Comparison of ENCODE assay signal across 14 cellular contexts in the genomic region with DNA sequence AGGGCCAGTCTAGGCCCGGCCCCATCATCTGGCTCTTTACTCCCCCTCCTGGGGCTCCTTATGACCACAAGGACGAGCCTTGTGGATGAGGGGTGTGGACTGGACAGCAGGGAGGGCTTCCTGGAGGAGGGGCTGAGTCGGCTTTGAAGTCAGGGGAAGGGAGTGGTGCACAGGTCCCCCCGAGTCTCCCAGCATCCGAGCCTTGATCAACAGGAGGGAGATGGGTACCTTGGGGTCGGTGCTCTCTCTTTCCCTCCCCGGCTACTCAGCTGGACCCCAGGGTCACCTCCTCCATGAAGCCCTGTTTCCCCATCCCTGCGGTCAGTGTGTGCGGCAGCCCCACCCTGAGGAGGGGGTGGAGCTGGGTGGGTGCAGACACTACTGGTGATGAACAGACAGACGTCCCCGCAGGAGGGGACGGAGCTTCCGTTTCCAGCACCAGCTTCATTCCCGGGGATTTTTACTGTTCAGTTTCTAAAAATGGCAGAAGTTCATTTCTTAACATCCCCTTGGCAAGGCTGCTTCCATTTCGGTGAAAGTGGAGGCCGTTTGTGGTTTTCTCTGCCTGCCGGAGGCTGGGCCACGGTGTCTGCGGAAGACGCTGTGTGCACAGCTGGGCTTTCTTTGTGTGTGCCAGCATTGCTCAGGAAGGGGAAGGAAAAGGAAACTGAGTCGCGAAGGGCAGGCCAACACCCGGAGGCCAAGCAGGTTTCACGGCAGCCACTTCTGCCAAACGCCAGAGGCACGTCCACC. TPM values are rescaled to one million over a fixed set of nuclear protein-coding genes. Genes with fewer than 3 reads are reported as not detected.
DNase-seq lines count a peak whose midpoint lies in the region; ATAC-seq and TF ChIP-seq lines count a peak whose summit lies in the region.
"Had no signal": no experiment of that assay in that cellular context is flagged by ENCODE, and none has a peak within 500 bp of the region (broad histone marks: within the 10 kb centered on the region; RNA-seq: fewer than 3 reads in every experiment).

No MANE protein-coding gene starts in this region.

- no peaks in the 10 kb centered on the region for H3K36me3 ChIP-seq in RWPE2 (ENCODE audit: low read depth)
- no peaks in the 10 kb centered on the region for H3K36me3 ChIP-seq in heart left ventricle
- H3K36me3 ChIP-seq in upper lobe of left lung, result no peaks in the 10 kb centered on the region
- H3K36me3 ChIP-seq in neural progenitor cell, result no peaks in the 10 kb centered on the region
- H3K36me3 ChIP-seq: prostate gland had no signal

- no peak overlapping the region for H3K4me3 Mint-ChIP-seq in activated naive CD4-positive, alpha-beta T cell treated with anti-CD3 and anti-CD28 coated beads, Interleukin-2, amount 10 ng/mL, durations not matched to agents 7 days and 5 days
- no peak overlapping the region for H3K4me3 Mint-ChIP-seq in neural progenitor cell
- H3K4me3 Mint-ChIP-seq: activated B cell treated with CpG ODN at 0.5 μM for 24 hours had no signal

- H3K79me2 ChIP-seq in neural progenitor cell (ENCODE audit: low read depth), result no peaks in the 10 kb centered on the region

- H3K4me1 ChIP-seq in RWPE2 (ENCODE audit: insufficient read depth, poor library complexity, severe bottlenecking) (no peaks in the 10 kb centered on the region), heart left ventricle (peaks cover 0 to 16% (median 0%) of the 10 kb centered on the region in 12 donors), upper lobe of left lung (peaks cover 0 to 4% (median 0%) of the 10 kb centered on the region in 4 donors), neural progenitor cell (no peaks in the 10 kb centered on the region)
- H3K4me1 ChIP-seq: prostate gland, testis had no signal

- ATAC-seq in RWPE2 (ENCODE audit: low read depth) (no peak), heart left ventricle (peak in 3 of 4 donors; percentile 14 to 55 (median 42)), upper lobe of left lung (ENCODE audit: low FRiP score in 2 of 2) (peak in 1 of 2 donors; percentile 43)

- H3K36me3 Mint-ChIP-seq in activated naive CD4-positive, alpha-beta T cell treated with anti-CD3 and anti-CD28 coated beads, Interleukin-2, amount 10 ng/mL, durations not matched to agents 7 days and 5 days, result no peaks in the 10 kb centered on the region
- H3K36me3 Mint-ChIP-seq in neural progenitor cell, result no peaks in the 10 kb centered on the region

- no peak overlapping the region for H3K9ac ChIP-seq in neural progenitor cell

- no peak for TF ChIP-seq EP300 in upper lobe of left lung (IDR thresholded peaks at IDR 0.05)

- CTCF ChIA-PET in activated naive CD4-positive, alpha-beta T cell treated with anti-CD3 and anti-CD28 coated beads, Interleukin-2, amount 10 ng/mL, durations not matched to agents 7 days and 5 days (lab: Charles Lee), result interaction anchor here (1.4 kb wide), 1 partner anchor 64 kb away, joined by 3 read pairs; no protein-coding TSS in a partner anchor

- peaks cover 39% of the 10 kb centered on the region for H3K4me1 Mint-ChIP-seq in activated naive CD4-positive, alpha-beta T cell treated with anti-CD3 and anti-CD28 coated beads, Interleukin-2, amount 10 ng/mL, durations not matched to agents 7 days and 5 days
- H3K4me1 Mint-ChIP-seq in neural progenitor cell, result no peaks in the 10 kb centered on the region

- H3K27ac Mint-ChIP-seq in activated naive CD4-positive, alpha-beta T cell treated with anti-CD3 and anti-CD28 coated beads, Interleukin-2, amount 10 ng/mL, durations not matched to agents 7 days and 5 days, result peak overlapping the region; percentile 76
- H3K27ac Mint-ChIP-seq in neural progenitor cell, result no peak overlapping the region
- H3K27ac Mint-ChIP-seq: activated B cell treated with CpG ODN at 0.5 μM for 24 hours had no signal

- no peaks in the 10 kb centered on the region for H4K20me1 ChIP-seq in neural progenitor cell (ENCODE audit: low read depth)

- H3K27me3 Mint-ChIP-seq in activated naive CD4-positive, alpha-beta T cell treated with anti-CD3 and anti-CD28 coated beads, Interleukin-2, amount 10 ng/mL, durations not matched to agents 7 days and 5 days, result peaks cover 91% of the 10 kb centered on the region
- H3K27me3 Mint-ChIP-seq in neural progenitor cell (ENCODE audit: insufficient read depth, low read depth), result peaks cover 2% of the 10 kb centered on the region

- no peaks in the 10 kb centered on the region for H3F3A ChIP-seq in neural progenitor cell (ENCODE audit: low read depth)

- intact Hi-C loops in heart left ventricle (cut with DNase I), result no loop called here

- DNase-seq in activated naive CD4-positive, alpha-beta T cell treated with anti-CD3 and anti-CD28 coated beads, Interleukin-2, amount 10 ng/mL, durations not matched to agents 7 days and 5 days, result peak; percentile 46
- no peak for DNase-seq in activated naive CD4-positive, alpha-beta T cell treated with Interleukin-2 at 50 U/mL for 16 hours
- DNase-seq in RWPE2 (ENCODE audit: low spot score), result peak; percentile 75
- DNase-seq in heart left ventricle, result peak in 3 of 5 donors; percentile 18 to 57 (median 26)
- no peak for DNase-seq in upper lobe of left lung
- DNase-seq in anterior cingulate cortex (lab: John Stamatoyannopoulos, UW), result no peak
- no peak for DNase-seq in neural progenitor cell (ENCODE audit: low spot score)
- DNase-seq in stimulated activated CD4-positive, alpha-beta T cell treated with anti-CD3 and anti-CD28 coated beads, Interleukin-1b, Interleukin-23, amount 100 ng/mL, for 48 hours, result no peak
- DNase-seq: activated B cell treated with CpG ODN at 0.5 μM for 24 hours, NCI-H187 treated with DMSO at 0.1 percent for 48 hours, testis had no signal

- peaks cover 2% of the 10 kb centered on the region for H3K27me3 ChIP-seq in RWPE2 (ENCODE audit: insufficient read depth, poor library complexity, severe bottlenecking)
- H3K27me3 ChIP-seq in heart left ventricle, result peaks cover 8 to 45% (median 16%) of the 10 kb centered on the region in 9 donors
- H3K27me3 ChIP-seq in upper lobe of left lung, result peaks cover 0 to 6% (median 0%) of the 10 kb centered on the region in 4 donors
- no peaks in the 10 kb centered on the region for H3K27me3 ChIP-seq in neural progenitor cell
- H3K27me3 ChIP-seq: testis had no signal

- WGBS in heart left ventricle, 4 donors, result 52 to 69% (median 60%) methylated on average over 20 to 26 of the region's 26 CpGs
- WGBS in upper lobe of left lung, 2 donors, result 45 to 62% methylated on average over 17 to 22 of the region's 26 CpGs

- no peak overlapping the region for H2AFZ ChIP-seq in neural progenitor cell (replicated peaks)
- H2AFZ ChIP-seq: PC-9 had no signal

- no peaks in the 10 kb centered on the region for H3K9me3 ChIP-seq in RWPE2 (ENCODE audit: severe bottlenecking)
- H3K9me3 ChIP-seq in heart left ventricle, result peaks cover 0 to 2% (median 0%) of the 10 kb centered on the region in 12 donors
- H3K9me3 ChIP-seq in upper lobe of left lung, result no peaks in the 10 kb centered on the region
- no peaks in the 10 kb centered on the region for H3K9me3 ChIP-seq in neural progenitor cell (ENCODE audit: low read depth)
- H3K9me3 ChIP-seq: prostate gland, testis had no signal

- TF ChIP-seq CTCF in RWPE2 (IDR thresholded peaks at IDR 0.05; ENCODE audit: poor library complexity, severe bottlenecking) (no peak), heart left ventricle (IDR thresholded peaks at IDR 0.05) (no peak), upper lobe of left lung (IDR thresholded peaks at IDR 0.05) (no peak), neural progenitor cell (IDR thresholded peaks at IDR 0.05) (no peak)

- H3K27ac ChIP-seq in RWPE2 (ENCODE audit: poor library complexity, severe bottlenecking), result no peak overlapping the region
- peak overlapping the region in 1 of 12 donors; percentile 10 for H3K27ac ChIP-seq in heart left ventricle
- H3K27ac ChIP-seq in upper lobe of left lung, result peak overlapping the region in 3 of 4 donors; percentile 40 to 71 (median 46)
- no peak overlapping the region for H3K27ac ChIP-seq in neural progenitor cell
- H3K27ac ChIP-seq: PC-9, prostate gland, testis had no signal

- H3K4me3 ChIP-seq in RWPE2 (ENCODE audit: severe bottlenecking), result no peak overlapping the region
- peak overlapping the region in 1 of 12 donors; percentile 17 for H3K4me3 ChIP-seq in heart left ventricle
- peak overlapping the region in 1 of 4 donors; percentile 0 for H3K4me3 ChIP-seq in upper lobe of left lung
- H3K4me3 ChIP-seq in neural progenitor cell, result no peak overlapping the region
- H3K4me3 ChIP-seq: PC-9, prostate gland, testis had no signal

- TF ChIP-seq POLR2A in heart left ventricle (IDR thresholded peaks at IDR 0.05) (no peak), upper lobe of left lung (IDR thresholded peaks at IDR 0.05) (no peak)

- H3K9me3 Mint-ChIP-seq in activated naive CD4-positive, alpha-beta T cell treated with anti-CD3 and anti-CD28 coated beads, Interleukin-2, amount 10 ng/mL, durations not matched to agents 7 days and 5 days, result no peaks in the 10 kb centered on the region
- H3K9me3 Mint-ChIP-seq in neural progenitor cell, result peaks cover 2% of the 10 kb centered on the region
- H3K9me3 Mint-ChIP-seq: activated B cell treated with CpG ODN at 0.5 μM for 24 hours had no signal

- no peak overlapping the region for H3K4me2 ChIP-seq in neural progenitor cell
- H3K4me2 ChIP-seq: PC-9 had no signal

RNA-seq across cellular contexts. Expression of gene NTSR1, which starts 19.6 kb away (rescaled TPM):
- total RNA-seq in heart left ventricle, result under 1 TPM in 3 of 9 donors, not detected in 6; 0.07 to 0.32 (median 0.07) TPM
- under 1 TPM in 1 of 2 donors, not detected in 1; 0.01 TPM for polyA plus RNA-seq in heart left ventricle
- total RNA-seq in upper lobe of left lung, result 1 to 10 TPM in 1 of 6 donors, under 1 TPM in 4, not detected in 1; 0.20 to 1.4 (median 0.26) TPM
- 0.12 and 0.26 TPM in 2 replicates for total RNA-seq in neural progenitor cell (ENCODE audit: low replicate concordance)
- total RNA-seq: activated B cell treated with CpG ODN at 0.5 μM for 24 hours, G401 had no signal

Comparison
In these comparisons a context has a peak if more than half of its experiments do, and no peak if none do; other contexts are left out.
1. DNase-seq: peak in activated naive CD4-positive, alpha-beta T cell treated with anti-CD3 and anti-CD28 coated beads, Interleukin-2, amount 10 ng/mL, durations not matched to agents 7 days and 5 days (single experiment), RWPE2 (single experiment) and heart left ventricle (3 of 5); none in activated naive CD4-positive, alpha-beta T cell treated with Interleukin-2 at 50 U/mL for 16 hours (single experiment), upper lobe of left lung (0 of 2), anterior cingulate cortex (0 of 58), neural progenitor cell (single experiment) and stimulated activated CD4-positive, alpha-beta T cell treated with anti-CD3 and anti-CD28 coated beads, Interleukin-1b, Interleukin-23, amount 100 ng/mL, for 48 hours (single experiment).
2. H3K27ac ChIP-seq: peak in upper lobe of left lung (3 of 4); none in RWPE2 (single experiment) and neural progenitor cell (single experiment).